Comparison of ENCODE assay signal across 24 cellular contexts in genomic region chr4:13260513-13260912, GRCh38.
"Had no signal": no experiment of that assay in that cellular context is flagged by ENCODE, and none has a peak within 500 bp of the region (broad histone marks: within the 10 kb centered on the region; RNA-seq: fewer than 3 reads in every experiment).

No MANE protein-coding gene starts in this region.

- H3K27ac Mint-ChIP-seq: dendritic cell treated with granulocyte-macrophage colony-stimulating factor and Interleukin-4, amounts not matched to agents 40 ng/mL and 50 ng/mL, for 4 days; effector memory CD8-positive, alpha-beta T cell; endodermal cell had no signal

- H3K27me3 ChIP-seq: colonic mucosa, dorsolateral prefrontal cortex, esophagus muscularis mucosa, esophagus squamous epithelium, foreskin keratinocyte, gastrocnemius medialis, gastroesophageal sphincter, heart left ventricle, heart right ventricle had no signal

- DNase-seq: colonic mucosa; cortex of kidney; dermis blood vessel endothelial cell; dorsolateral prefrontal cortex; effector CD4-positive, alpha-beta T cell; effector CD8-positive, alpha-beta T cell; effector memory CD4-positive, alpha-beta T cell; effector memory CD8-positive, alpha-beta T cell; endodermal cell; erythroblast; esophagus squamous epithelium; foreskin fibroblast; foreskin keratinocyte; gastrocnemius medialis; glutamatergic neuron; head of caudate nucleus; heart left ventricle; heart right ventricle had no signal

- H3K4me3 Mint-ChIP-seq: dendritic cell treated with granulocyte-macrophage colony-stimulating factor and Interleukin-4, amounts not matched to agents 40 ng/mL and 50 ng/mL, for 4 days; effector memory CD8-positive, alpha-beta T cell; endodermal cell had no signal

- H3K9me3 ChIP-seq: colonic mucosa, esophagus muscularis mucosa, esophagus squamous epithelium, gastrocnemius medialis, gastroesophageal sphincter, heart left ventricle, heart right ventricle had no signal

- H3K9me3 Mint-ChIP-seq: endodermal cell had no signal

- H3K4me3 ChIP-seq: colonic mucosa, coronary artery, dorsolateral prefrontal cortex, esophagus muscularis mucosa, esophagus squamous epithelium, gastrocnemius medialis, gastroesophageal sphincter, heart left ventricle, heart right ventricle had no signal

- H3K27ac ChIP-seq: colonic mucosa, coronary artery, dorsolateral prefrontal cortex, epithelial cell of prostate, esophagus muscularis mucosa, esophagus squamous epithelium, foreskin keratinocyte, gastrocnemius medialis, gastroesophageal sphincter, heart left ventricle, heart right ventricle had no signal

- ATAC-seq: effector memory CD8-positive, alpha-beta T cell; esophagus mucosa; foreskin keratinocyte; gastrocnemius medialis; gastroesophageal sphincter; heart left ventricle; heart right ventricle had no signal

- H3K36me3 ChIP-seq: colonic mucosa, esophagus muscularis mucosa, esophagus squamous epithelium, gastrocnemius medialis, gastroesophageal sphincter, heart left ventricle, heart right ventricle had no signal

- H3K27me3 Mint-ChIP-seq: dendritic cell treated with granulocyte-macrophage colony-stimulating factor and Interleukin-4, amounts not matched to agents 40 ng/mL and 50 ng/mL, for 4 days; effector memory CD8-positive, alpha-beta T cell had no signal

- H3K4me1 ChIP-seq: colonic mucosa, esophagus muscularis mucosa, esophagus squamous epithelium, foreskin keratinocyte, gastrocnemius medialis, gastroesophageal sphincter, heart left ventricle, heart right ventricle had no signal
